ENCODE assay signal across 11 cellular contexts in genomic region chr16:30372037-30372712, GRCh38. TPM values are rescaled to one million over a fixed set of nuclear protein-coding genes. Genes with fewer than 3 reads are reported as not detected.
DNase-seq lines count a peak whose midpoint lies in the region; ATAC-seq, FAIRE-seq and TF ChIP-seq lines count a peak whose summit lies in the region.
"Had no signal": no experiment of that assay in that cellular context is flagged by ENCODE, and none has a peak within 500 bp of the region (broad histone marks: within the 10 kb centered on the region; RNA-seq: fewer than 3 reads in every experiment).

No MANE protein-coding gene starts in this region.

- H3K9me3 ChIP-seq in CD8-positive, alpha-beta T cell (ENCODE audit: low read length), result no peaks in the 10 kb centered on the region
- H3K9me3 ChIP-seq in K562 (replicated peaks; ENCODE audit: control insufficient read depth, insufficient read depth, low read depth, low read length), result no peaks in the 10 kb centered on the region
- H3K9me3 ChIP-seq: ascending aorta, left lung, spleen had no signal

- no TSS peak for BruUV-seq in K562 (replicated peaks; lab: Mats Ljungman, UMichigan)

- H3K27me3 Mint-ChIP-seq in CD8-positive, alpha-beta T cell (ENCODE audit: low read depth), result no peaks in the 10 kb centered on the region
- H3K27me3 Mint-ChIP-seq in IgD-negative memory B cell (no peaks in the 10 kb centered on the region), nephron progenitor cell (ENCODE audit: low read depth, poor library complexity) (peaks cover 4% of the 10 kb centered on the region)

- in situ Hi-C loops in K562 (cut with MboI), result loop anchor here (25.0 kb wide), 1 partner anchor 910 kb away; the partner anchor contains the start of genes BOLA2, SLX1B and SULT1A4

- peaks cover 45% of the 10 kb centered on the region for H3K4me1 ChIP-seq in CD8-positive, alpha-beta T cell (ENCODE audit: insufficient read depth, low read length)
- peaks cover 35 to 56% of the 10 kb centered on the region in 2 experiments for H3K4me1 ChIP-seq in K562 (replicated peaks in 1 of 2; ENCODE audit: control insufficient read depth in 2 of 2, insufficient read depth in 2 of 2, low read length in 2 of 2)

- 48% methylated on average over 3 of the region's 6 CpGs for WGBS in K562 (ENCODE audit: insufficient coverage, low coverage, missing lambda C conversion rate)

- peak overlapping the region; percentile 87 for H3K27ac Mint-ChIP-seq in CD8-positive, alpha-beta T cell
- H3K27ac Mint-ChIP-seq in IgD-negative memory B cell, result peak overlapping the region; percentile 28 to 86 (median 78)
- peak overlapping the region; percentile 99 for H3K27ac Mint-ChIP-seq in nephron progenitor cell

- no peak for TF ChIP-seq RAD21 in K562 (CRISPR knock-in tag; conservative IDR thresholded peaks at IDR 0.05 in 1 of 2, IDR thresholded peaks at IDR 0.05 in 1 of 2)

- no peaks in the 10 kb centered on the region for H3K27me3 ChIP-seq in CD8-positive, alpha-beta T cell (ENCODE audit: insufficient read depth, low read length)
- no peaks in the 10 kb centered on the region for H3K27me3 ChIP-seq in K562 (ENCODE audit: control insufficient read depth in 2 of 2, insufficient read depth in 2 of 2, low read length in 2 of 2)
- H3K27me3 ChIP-seq: ascending aorta, left lung, spleen had no signal

- peaks cover 23% of the 10 kb centered on the region for H4K20me1 ChIP-seq in K562 (replicated peaks; ENCODE audit: control insufficient read depth, insufficient read depth, low read length)

- intact Hi-C loops in CD8-positive, alpha-beta T cell (cut with DNase I, micrococcal nuclease), result loop anchor here in 1 of 2 experiments (10.0 kb wide), 2 partner anchors 277 to 567 kb away; partner anchors contain the start of genes MAZ, TBX6 and YPEL3
- intact Hi-C loops in K562 (cut with micrococcal nuclease), result loop anchor here (5.0 to 10.0 kb wide), 2 partner anchors 35 to 307 kb away; partner anchors contain the start of genes ALDOA and ZNF771

- H3K4me1 Mint-ChIP-seq in CD8-positive, alpha-beta T cell (ENCODE audit: low read depth), result peaks cover 46% of the 10 kb centered on the region
- H3K4me1 Mint-ChIP-seq in IgD-negative memory B cell (peaks cover 12 to 33% (median 30%) of the 10 kb centered on the region in 3 donors), nephron progenitor cell (peaks cover 69% of the 10 kb centered on the region)

- H3K9ac ChIP-seq in K562 (ENCODE audit: insufficient read depth in 1 of 2, low read depth in 2 of 2, low read length in 2 of 2), result peak overlapping the region; percentile 74 to 84

- H3K9me3 Mint-ChIP-seq in CD8-positive, alpha-beta T cell, result no peaks in the 10 kb centered on the region
- no peaks in the 10 kb centered on the region for H3K9me3 Mint-ChIP-seq in IgD-negative memory B cell
- no peaks in the 10 kb centered on the region for H3K9me3 Mint-ChIP-seq in nephron progenitor cell

- no peak overlapping the region for H3K27ac ChIP-seq in CD8-positive, alpha-beta T cell (ENCODE audit: low read depth, low read length)
- peak overlapping the region; percentile 34; the same call in 2 of the 3 replicates for H3K27ac ChIP-seq in K562 (ENCODE audit: extremely low read depth, low read depth, low read length)

- TF ChIP-seq EP300 in K562 (IDR thresholded peaks at IDR 0.05; ENCODE audit: low read length), result no peak

- H3K4me3 ChIP-seq in CD8-positive, alpha-beta T cell (ENCODE audit: low read depth, low read length), result no peak overlapping the region
- H3K4me3 ChIP-seq in K562, result no peak overlapping the region

- H3K9me1 ChIP-seq in K562 (ENCODE audit: control insufficient read depth, insufficient read depth, low read length), result peaks cover 5% of the 10 kb centered on the region

- CTCF ChIA-PET in CD8-positive, alpha-beta T cell (lab: Charles Lee), result interaction anchor here (0.7 to 3.2 kb wide), 7 partner anchors 10 to 281 kb away, joined by 3 to 26 read pairs (median 3); partner anchors contain the start of genes SEPTIN1, TBX6, ZNF48 and ZNF771
- CTCF ChIA-PET in K562 (lab: Yijun Ruan, JAX; ENCODE audit: low intra/inter-chr PET ratio), result no interaction called here

- no peaks in the 10 kb centered on the region for H3K36me3 ChIP-seq in CD8-positive, alpha-beta T cell (ENCODE audit: insufficient read depth, low read length)
- peaks cover 6% of the 10 kb centered on the region; the same call in 2 of the 3 replicates for H3K36me3 ChIP-seq in K562 (ENCODE audit: control insufficient read depth, insufficient read depth, low read length)
- H3K36me3 ChIP-seq: ascending aorta, left lung had no signal

- peaks cover 29% of the 10 kb centered on the region for H3K79me2 ChIP-seq in K562 (ENCODE audit: control insufficient read depth, insufficient read depth, low read length)

- POLR2A ChIA-PET in CD8-positive, alpha-beta T cell (lab: Charles Lee), result interaction anchor here (0.5 to 4.5 kb wide), 10 partner anchors 9 to 719 kb away, joined by 3 to 65 read pairs (median 4); partner anchors contain the start of genes ALDOA, MAPK3, SEPTIN1 and ZNF48
- POLR2A ChIA-PET in K562 (lab: Yijun Ruan, JAX), result interaction anchor here (0.6 to 6.3 kb wide), 5 partner anchors 9 to 36 kb away, joined by 3 to 77 read pairs (median 3); partner anchors contain the start of genes CD2BP2 and ZNF771

- no peak for DNase-seq in CD8-positive, alpha-beta T cell
- no peak for DNase-seq in K562 (ENCODE audit: extremely low read depth in 1 of 4, low spot score in 3 of 4)
- DNase-seq in nephron progenitor cell, result no peak
- no peak for DNase-seq in NCI-H2196 (lab: John Stamatoyannopoulos, UW; ENCODE audit: unreplicated experiment)
- DNase-seq: left lung, NCI-H774, spleen had no signal

- FAIRE-seq in K562 (lab: Jason Lieb, UNC), result no peak

- no peak for TF ChIP-seq POLR2A in K562 (conservative IDR thresholded peaks at IDR 0.05)

- peak overlapping the region; percentile 82 for H2AFZ ChIP-seq in K562 (ENCODE audit: low read depth, low read length)

- peak overlapping the region; percentile 84; the same call in 1 of the 2 replicates for H3K4me2 ChIP-seq in K562 (ENCODE audit: insufficient read depth, low read length)

- no peak for TF ChIP-seq CTCF in CD8-positive, alpha-beta T cell (IDR thresholded peaks at IDR 0.05)
- TF ChIP-seq CTCF in K562 (IDR thresholded peaks at IDR 0.05 in 2 of 3, conservative IDR thresholded peaks at IDR 0.05 in 1 of 3; ENCODE audit: insufficient read depth in 2 of 3, low read depth in 1 of 3, low read length in 3 of 3) (no peak), nephron progenitor cell (IDR thresholded peaks at IDR 0.05) (no peak)

- H3K4me3 Mint-ChIP-seq in CD8-positive, alpha-beta T cell, result peak overlapping the region; percentile 82
- H3K4me3 Mint-ChIP-seq in IgD-negative memory B cell, result peak overlapping the region in 3 of 4 donors; percentile 42 to 91 (median 71)
- peak overlapping the region; percentile 87 for H3K4me3 Mint-ChIP-seq in nephron progenitor cell

- peaks cover 2% of the 10 kb centered on the region for H3K36me3 Mint-ChIP-seq in CD8-positive, alpha-beta T cell
- no peaks in the 10 kb centered on the region for H3K36me3 Mint-ChIP-seq in IgD-negative memory B cell
- peaks cover under 1% of the 10 kb centered on the region for H3K36me3 Mint-ChIP-seq in nephron progenitor cell (ENCODE audit: low read depth)

- ATAC-seq in CD8-positive, alpha-beta T cell, result no peak
- no peak for ATAC-seq in K562
- no peak for ATAC-seq in HG02759 (IDR thresholded peaks at IDR 0.05; ENCODE audit: unreplicated experiment)
- no peak for ATAC-seq in GM21576 (IDR thresholded peaks at IDR 0.05; ENCODE audit: unreplicated experiment)
- ATAC-seq: left lung had no signal

RNA-seq across cellular contexts. Expression of gene TBC1D10B, which starts 1.9 kb away (rescaled TPM):
- 10 to 100 TPM; 12.3 to 13.8 TPM for total RNA-seq in CD8-positive, alpha-beta T cell
- polyA plus RNA-seq in IgD-negative memory B cell (11.3 TPM), K562 (2011; rRNA removed) (11.5 and 13.7 TPM in 2 replicates), K562 (2014; fragmentation: Illumina TruSeq; extraction: Trizol) (24.4 and 28.4 TPM in 2 replicates), K562 (2014; fragmentation: Nextera tagmentation; extraction: Ambion mirVana) (1 to 10 TPM; 2.2 to 2.3 TPM), K562 (2014; rRNA removed) (24.0 and 27.9 TPM in 2 replicates)
- total RNA-seq in K562 (2011; cell fraction: chromatin; rRNA removed; ENCODE audit: low replicate concordance), result 61.1 and 115 TPM in 2 replicates
- total RNA-seq in K562 (2011; cell fraction: nucleolus; rRNA removed), result 62.5 and 64.2 TPM in 2 replicates
- 60.7 and 73.4 TPM in 2 replicates for total RNA-seq in K562 (2011; cell fraction: nucleoplasm; rRNA removed)
- total RNA-seq in K562 (2014; rRNA removed) (28.9 and 37.9 TPM in 2 replicates), K562 (2014; rRNA removed; fragmentation: Illumina TruSeq; extraction: Trizol) (11.9 and 12.6 TPM in 2 replicates), K562 (2015; rRNA removed; fragmentation: Illumina TruSeq; extraction: Trizol) (16.9 and 17.5 TPM in 2 replicates), K562 (2021) (52.1 and 55.4 TPM in 2 replicates)
- polyA plus RNA-seq in K562 (2011; cell fraction: cytosol; rRNA removed), result 20.5 and 29.5 TPM in 2 replicates
- 30.9 and 49.1 TPM in 2 replicates for polyA plus RNA-seq in K562 (2011; cell fraction: nucleus; rRNA removed)
- polyA plus RNA-seq in K562 (2012), result 33.7 and 38.6 TPM in 2 replicates
- polyA minus RNA-seq in K562 (2011; rRNA and poly(A)+ RNA removed), result 13.2 and 19.4 TPM in 2 replicates
- polyA minus RNA-seq in K562 (2011; cell fraction: cytosol; rRNA and poly(A)+ RNA removed), result 28.0 and 31.6 TPM in 2 replicates
- polyA minus RNA-seq in K562 (2011; cell fraction: nucleus; rRNA and poly(A)+ RNA removed), result 12.7 and 15.8 TPM in 2 replicates

RNA-seq across cellular contexts. Expression of gene MYL11, which starts 2.4 kb away (rescaled TPM):
- total RNA-seq in CD8-positive, alpha-beta T cell, result 1 to 10 TPM; 3.0 to 3.1 TPM
- polyA plus RNA-seq in IgD-negative memory B cell (1.7 TPM), K562 (2011; rRNA removed) (0.31 TPM in 1 of 2 replicates, not detected in the other), K562 (2014; fragmentation: Illumina TruSeq; extraction: Trizol) (not detected in 2 replicates), K562 (2014; fragmentation: Nextera tagmentation; extraction: Ambion mirVana) (under 1 TPM; 0.52 to 0.73 TPM), K562 (2014; rRNA removed) (0.62 TPM in 1 of 2 replicates, not detected in the other)
- total RNA-seq in K562 (2011; cell fraction: chromatin; rRNA removed; ENCODE audit: low replicate concordance), result not detected in 2 replicates
- total RNA-seq in K562 (2011; cell fraction: nucleolus; rRNA removed), result not detected in 2 replicates
- total RNA-seq in K562 (2011; cell fraction: nucleoplasm; rRNA removed), result not detected in 2 replicates
- total RNA-seq in K562 (2014; rRNA removed) (1.7 TPM in 1 of 2 replicates, not detected in the other), K562 (2014; rRNA removed; fragmentation: Illumina TruSeq; extraction: Trizol) (not detected in 2 replicates), K562 (2015; rRNA removed; fragmentation: Illumina TruSeq; extraction: Trizol) (1.5 and 2.0 TPM in 2 replicates), K562 (2021) (1.5 and 1.7 TPM in 2 replicates)
- 0.15 and 1.0 TPM in 2 replicates for polyA plus RNA-seq in K562 (2011; cell fraction: cytosol; rRNA removed)
- 1.1 TPM in 1 of 2 replicates, not detected in the other for polyA plus RNA-seq in K562 (2011; cell fraction: nucleus; rRNA removed)
- polyA plus RNA-seq in K562 (2012), result 0.53 and 3.4 TPM in 2 replicates
- not detected in 2 replicates for polyA minus RNA-seq in K562 (2011; rRNA and poly(A)+ RNA removed)
- polyA minus RNA-seq in K562 (2011; cell fraction: cytosol; rRNA and poly(A)+ RNA removed), result not detected in 2 replicates
- polyA minus RNA-seq in K562 (2011; cell fraction: nucleus; rRNA and poly(A)+ RNA removed), result not detected in 2 replicates
- total RNA-seq: ascending aorta had no signal

RNA-seq across cellular contexts. Expression of gene SEPTIN1, which starts 10.2 kb away (rescaled TPM):
- 100 to 1,000 TPM; 147 to 150 TPM for total RNA-seq in CD8-positive, alpha-beta T cell
- polyA plus RNA-seq in IgD-negative memory B cell, result 161 TPM
- total RNA-seq in K562 (2011; cell fraction: chromatin; rRNA removed; ENCODE audit: low replicate concordance), result 3.4 and 4.0 TPM in 2 replicates
- 2.5 and 4.2 TPM in 2 replicates for total RNA-seq in K562 (2011; cell fraction: nucleolus; rRNA removed)
- total RNA-seq in K562 (2011; cell fraction: nucleoplasm; rRNA removed), result 3.8 and 7.6 TPM in 2 replicates
- total RNA-seq in K562 (2014; rRNA removed), result 2.3 and 3.0 TPM in 2 replicates
- total RNA-seq in K562 (2014; rRNA removed; fragmentation: Illumina TruSeq; extraction: Trizol), result 1.2 TPM in 2 replicates
- total RNA-seq in K562 (2015; rRNA removed; fragmentation: Illumina TruSeq; extraction: Trizol), result 0.69 and 0.72 TPM in 2 replicates
- 4.2 and 5.6 TPM in 2 replicates for total RNA-seq in K562 (2021)
- 2.1 and 2.3 TPM in 2 replicates for polyA plus RNA-seq in K562 (2011; rRNA removed)
- 3.4 TPM in 2 replicates for polyA plus RNA-seq in K562 (2011; cell fraction: cytosol; rRNA removed)
- 6.0 and 6.8 TPM in 2 replicates for polyA plus RNA-seq in K562 (2011; cell fraction: nucleus; rRNA removed)
- 3.3 and 4.4 TPM in 2 replicates for polyA plus RNA-seq in K562 (2012)
- polyA plus RNA-seq in K562 (2014; fragmentation: Illumina TruSeq; extraction: Trizol), result 0.94 and 3.0 TPM in 2 replicates
- under 1 TPM in 1 of 2 experiments, not detected in 1; 0.23 TPM for polyA plus RNA-seq in K562 (2014; fragmentation: Nextera tagmentation; extraction: Ambion mirVana)
- 4.5 and 5.1 TPM in 2 replicates for polyA plus RNA-seq in K562 (2014; rRNA removed)
- polyA minus RNA-seq in K562 (2011; rRNA and poly(A)+ RNA removed), result 0.42 and 1.3 TPM in 2 replicates
- 1.3 and 3.0 TPM in 2 replicates for polyA minus RNA-seq in K562 (2011; cell fraction: cytosol; rRNA and poly(A)+ RNA removed)
- polyA minus RNA-seq in K562 (2011; cell fraction: nucleus; rRNA and poly(A)+ RNA removed), result 1.4 and 1.8 TPM in 2 replicates
- total RNA-seq: ascending aorta had no signal

RNA-seq across cellular contexts. Expression of gene CD2BP2, which starts 17.1 kb away (rescaled TPM):
- total RNA-seq in CD8-positive, alpha-beta T cell, result 10 to 100 TPM; 35.4 to 35.9 TPM
- polyA plus RNA-seq in IgD-negative memory B cell, result 42.7 TPM
- 34.0 and 85.0 TPM in 2 replicates for total RNA-seq in K562 (2011; cell fraction: chromatin; rRNA removed; ENCODE audit: low replicate concordance)
- total RNA-seq in K562 (2011; cell fraction: nucleolus; rRNA removed), result 46.0 and 46.2 TPM in 2 replicates
- total RNA-seq in K562 (2011; cell fraction: nucleoplasm; rRNA removed), result 40.7 and 40.8 TPM in 2 replicates
- total RNA-seq in K562 (2014; rRNA removed), result 33.1 and 34.0 TPM in 2 replicates
- 28.7 and 35.6 TPM in 2 replicates for total RNA-seq in K562 (2014; rRNA removed; fragmentation: Illumina TruSeq; extraction: Trizol)
- 37.3 and 38.0 TPM in 2 replicates for total RNA-seq in K562 (2015; rRNA removed; fragmentation: Illumina TruSeq; extraction: Trizol)
- total RNA-seq in K562 (2021), result 40.8 and 51.1 TPM in 2 replicates
- polyA plus RNA-seq in K562 (2011; rRNA removed), result 21.5 and 25.8 TPM in 2 replicates
- polyA plus RNA-seq in K562 (2011; cell fraction: cytosol; rRNA removed), result 20.4 and 25.3 TPM in 2 replicates
- 47.9 and 65.8 TPM in 2 replicates for polyA plus RNA-seq in K562 (2011; cell fraction: nucleus; rRNA removed)
- polyA plus RNA-seq in K562 (2012), result 31.3 and 33.2 TPM in 2 replicates
- 30.1 and 32.8 TPM in 2 replicates for polyA plus RNA-seq in K562 (2014; fragmentation: Illumina TruSeq; extraction: Trizol)
- polyA plus RNA-seq in K562 (2014; fragmentation: Nextera tagmentation; extraction: Ambion mirVana), result 1 to 10 TPM; 3.9 to 5.0 TPM
- 41.0 and 46.6 TPM in 2 replicates for polyA plus RNA-seq in K562 (2014; rRNA removed)
- 14.2 and 15.3 TPM in 2 replicates for polyA minus RNA-seq in K562 (2011; rRNA and poly(A)+ RNA removed)
- 6.8 and 8.4 TPM in 2 replicates for polyA minus RNA-seq in K562 (2011; cell fraction: cytosol; rRNA and poly(A)+ RNA removed)
- 12.0 and 17.3 TPM in 2 replicates for polyA minus RNA-seq in K562 (2011; cell fraction: nucleus; rRNA and poly(A)+ RNA removed)

RNA-seq across cellular contexts. Expression of gene ZNF48, which starts 23.0 kb away (rescaled TPM):
- 1 to 10 TPM; 2.3 to 2.4 TPM for total RNA-seq in CD8-positive, alpha-beta T cell
- polyA plus RNA-seq in IgD-negative memory B cell (9.7 TPM), K562 (2011; rRNA removed) (3.6 and 4.7 TPM in 2 replicates), K562 (2014; fragmentation: Illumina TruSeq; extraction: Trizol) (4.6 and 8.2 TPM in 2 replicates), K562 (2014; fragmentation: Nextera tagmentation; extraction: Ambion mirVana) (under 1 TPM; 0.38 to 0.46 TPM), K562 (2014; rRNA removed) (5.8 and 6.0 TPM in 2 replicates)
- 9.7 and 12.9 TPM in 2 replicates for total RNA-seq in K562 (2011; cell fraction: chromatin; rRNA removed; ENCODE audit: low replicate concordance)
- 10.7 and 14.3 TPM in 2 replicates for total RNA-seq in K562 (2011; cell fraction: nucleolus; rRNA removed)
- total RNA-seq in K562 (2011; cell fraction: nucleoplasm; rRNA removed), result 6.7 and 7.0 TPM in 2 replicates
- total RNA-seq in K562 (2014; rRNA removed) (8.6 and 10.8 TPM in 2 replicates), K562 (2014; rRNA removed; fragmentation: Illumina TruSeq; extraction: Trizol) (3.3 and 3.4 TPM in 2 replicates), K562 (2015; rRNA removed; fragmentation: Illumina TruSeq; extraction: Trizol) (7.4 and 7.7 TPM in 2 replicates), K562 (2021) (9.0 and 11.6 TPM in 2 replicates)
- polyA plus RNA-seq in K562 (2011; cell fraction: cytosol; rRNA removed), result 3.9 and 10.6 TPM in 2 replicates
- 4.6 and 11.2 TPM in 2 replicates for polyA plus RNA-seq in K562 (2011; cell fraction: nucleus; rRNA removed)
- polyA plus RNA-seq in K562 (2012), result 6.1 and 7.6 TPM in 2 replicates
- polyA minus RNA-seq in K562 (2011; rRNA and poly(A)+ RNA removed), result 2.8 and 4.5 TPM in 2 replicates
- 3.7 and 5.3 TPM in 2 replicates for polyA minus RNA-seq in K562 (2011; cell fraction: cytosol; rRNA and poly(A)+ RNA removed)
- 5.9 and 6.3 TPM in 2 replicates for polyA minus RNA-seq in K562 (2011; cell fraction: nucleus; rRNA and poly(A)+ RNA removed)

Comparison
In these comparisons a context has a peak if more than half of its experiments do, and no peak if none do; other contexts are left out.
1. RNA of gene SEPTIN1, which starts 10.2 kb away (total RNA-seq): 147 to 150 TPM in CD8-positive, alpha-beta T cell; 0.69 to 7.6 TPM in K562; every median in the first group is over 10 times any median in the second.
2. Peak in every context shown above with its lines, with median percentiles within 50 percentile points of each other: H3K27ac Mint-ChIP-seq and H3K4me3 Mint-ChIP-seq.